Comparison of ENCODE assay signal across 1 cellular context in the genomic region with DNA sequence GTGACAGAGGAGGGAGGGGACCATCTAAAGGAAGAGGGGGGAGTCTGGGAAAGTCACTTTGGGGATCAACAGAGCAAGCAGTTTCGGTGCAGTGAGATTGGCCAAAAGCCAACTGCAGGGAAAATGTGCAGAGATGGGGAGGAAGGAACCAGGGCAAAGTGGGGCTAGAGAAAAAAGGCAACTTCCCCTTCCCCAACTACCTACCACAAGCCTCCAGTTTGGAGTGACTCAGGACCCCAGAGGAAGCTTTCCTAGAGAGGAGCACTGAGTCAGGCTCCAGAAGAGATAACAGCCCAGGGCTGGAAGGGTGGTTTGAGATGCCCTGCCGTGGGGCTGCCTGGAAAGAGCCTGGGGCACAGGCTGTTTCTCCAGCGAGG.
TF ChIP-seq lines count a peak whose summit lies in the region.

No MANE protein-coding gene starts in this region.

TF ChIP-seq in K562, 482 proteins besides CTCF, POLR2A, EP300 and RAD21:
- peak; percentile 43 for TF ChIP-seq NFIC (IDR thresholded peaks at IDR 0.05)
- no peak for TF ChIP-seq ZC3H8 (IDR thresholded peaks at IDR 0.05)
